Comparison of ENCODE assay signal across 1 cellular context in the genomic region with DNA sequence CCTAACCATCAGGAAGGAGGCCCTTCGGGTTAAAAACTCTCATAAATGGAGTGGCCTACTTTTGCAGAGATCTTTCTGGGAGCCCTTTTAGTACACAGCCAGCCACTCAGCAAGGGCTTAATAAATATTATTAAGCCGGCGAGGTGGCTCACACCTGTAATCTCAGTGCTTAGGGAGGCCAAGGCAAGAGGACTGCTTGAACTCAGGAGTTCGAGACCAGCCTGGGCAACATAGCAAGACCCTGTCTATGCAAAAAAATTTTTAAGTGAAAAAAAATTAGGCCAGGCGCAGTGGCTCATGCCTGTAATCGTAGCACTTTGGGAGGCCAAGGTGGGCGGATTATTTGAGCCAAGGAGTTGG.
TF ChIP-seq lines count a peak whose summit lies in the region.

No MANE protein-coding gene starts in this region.

TF ChIP-seq in GM12878, 131 proteins besides CTCF, POLR2A, EP300 and RAD21:
- TF ChIP-seq RBBP5 (conservative IDR thresholded peaks at IDR 0.05): no peak
- TF ChIP-seq SPI1 (IDR thresholded peaks at IDR 0.05; ENCODE audit: borderline replicate concordance, insufficient read depth, low read depth, low read length): no peak
- TF ChIP-seq MYB (IDR thresholded peaks at IDR 0.05; ENCODE audit: borderline replicate concordance, low read depth, low read length): no peak
TF ChIP-seq in GM12878: peak in this region for 0.
